8 cellular contexts compared by ENCODE assay signal in the genomic region with DNA sequence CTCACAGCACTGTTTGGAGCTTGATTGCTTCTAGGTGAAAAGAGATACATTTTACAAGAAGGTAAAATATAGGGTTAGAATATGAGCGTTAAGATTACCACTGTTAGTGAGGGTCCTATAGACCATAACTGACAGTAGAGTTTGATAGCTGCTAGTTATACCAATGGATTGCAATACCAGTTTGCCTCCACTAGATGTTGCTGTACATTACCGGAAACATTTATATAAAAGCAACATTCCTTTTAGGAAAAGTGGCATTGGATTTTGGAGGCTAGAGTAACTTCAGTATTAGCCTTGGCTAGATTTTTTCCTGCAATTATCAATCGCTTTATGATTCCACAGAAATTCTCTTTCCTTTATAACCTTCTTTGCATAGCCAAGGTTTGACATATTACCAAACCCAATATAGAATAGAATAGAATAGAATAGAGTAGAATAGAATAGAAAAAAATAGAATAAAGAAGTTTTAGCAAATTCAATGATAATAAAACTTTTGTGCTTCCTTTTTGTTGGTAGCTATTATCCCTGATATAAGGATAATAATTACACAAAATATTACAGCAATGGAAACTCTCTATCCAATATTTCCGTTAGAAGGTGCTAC.
DNase-seq lines count a peak whose midpoint lies in the region; ATAC-seq, FAIRE-seq and TF ChIP-seq lines count a peak whose summit lies in the region.

No MANE protein-coding gene starts in this region.

- no peaks in the 10 kb centered on the region for H3K36me3 Mint-ChIP-seq in stimulated activated memory B cell treated with anti-CD40 and anti-IgM and Interleukin-4, amounts not matched to agents 10 μg/mL and 1 μg/mL and 100 μg/mL, for 72 hours

- TF ChIP-seq CTCF in left ventricle myocardium inferior (IDR thresholded peaks at IDR 0.05; ENCODE audit: borderline replicate concordance) (peak; percentile 72), right atrium auricular region (IDR thresholded peaks at IDR 0.05) (peak in 1 of 2 donors; percentile 68), SU-DHL-6 (IDR thresholded peaks at IDR 0.05; ENCODE audit: insufficient read depth, low read length, poor library complexity, severe bottlenecking) (peak; percentile 67), keratinocyte (optimal IDR thresholded peaks at IDR 0.05 in 1 of 3, IDR thresholded peaks at IDR 0.05 in 1 of 3, conservative IDR thresholded peaks at IDR 0.05 in 1 of 3; ENCODE audit: extremely low read depth in 1 of 3, insufficient read depth in 2 of 3, low read length in 3 of 3) (peak in 2 of 3 experiments; percentile 55 to 68)

- H3K9ac ChIP-seq in Karpas-422 (ENCODE audit: low read length), result no peak overlapping the region
- H3K9ac ChIP-seq in SU-DHL-6 (ENCODE audit: low read length), result no peak overlapping the region
- H3K9ac ChIP-seq in keratinocyte (ENCODE audit: control insufficient read depth, extremely low read depth, insufficient read depth, low read length), result no peak overlapping the region

- H3K79me2 ChIP-seq in Karpas-422 (ENCODE audit: low read length) (no peaks in the 10 kb centered on the region), SU-DHL-6 (ENCODE audit: insufficient read depth, low read length) (no peaks in the 10 kb centered on the region), keratinocyte (ENCODE audit: control insufficient read depth, insufficient read depth, low read length) (no peaks in the 10 kb centered on the region)

- H3K4me2 ChIP-seq in Karpas-422 (ENCODE audit: low read depth, low read length, poor library complexity, severe bottlenecking) (no peak overlapping the region), SU-DHL-6 (ENCODE audit: low read depth, low read length, poor library complexity, severe bottlenecking) (no peak overlapping the region), keratinocyte (ENCODE audit: control insufficient read depth, extremely low read depth, insufficient read depth, low read depth, low read length) (no peak overlapping the region)

- intact Hi-C loops in left ventricle myocardium inferior (cut with micrococcal nuclease), result no loop called here

- no peaks in the 10 kb centered on the region for H3K27me3 Mint-ChIP-seq in stimulated activated memory B cell treated with anti-CD40 and anti-IgM and Interleukin-4, amounts not matched to agents 10 μg/mL and 1 μg/mL and 100 μg/mL, for 72 hours

- H3K9me3 ChIP-seq in left ventricle myocardium inferior (replicated peaks) (peaks cover 31% of the 10 kb centered on the region), right atrium auricular region (peaks cover 4 to 25% of the 10 kb centered on the region in 2 donors), Karpas-422 (ENCODE audit: low read length) (peaks cover 11% of the 10 kb centered on the region; the same call in 1 of the 2 replicates), SU-DHL-6 (ENCODE audit: insufficient read depth, low read length) (no peaks in the 10 kb centered on the region), keratinocyte (ENCODE audit: control insufficient read depth, low read depth, low read length) (no peaks in the 10 kb centered on the region)

- no peaks in the 10 kb centered on the region for H3K36me3 ChIP-seq in left ventricle myocardium inferior
- no peaks in the 10 kb centered on the region for H3K36me3 ChIP-seq in right atrium auricular region
- H3K36me3 ChIP-seq in Karpas-422 (ENCODE audit: insufficient read depth, low read length), result no peaks in the 10 kb centered on the region
- H3K36me3 ChIP-seq in SU-DHL-6 (ENCODE audit: low read length), result no peaks in the 10 kb centered on the region
- H3K36me3 ChIP-seq in keratinocyte (ENCODE audit: control insufficient read depth in 2 of 2, extremely low read depth in 1 of 2, insufficient read depth in 2 of 2, low read length in 2 of 2), result no peaks in the 10 kb centered on the region

- peaks cover 10% of the 10 kb centered on the region for H3K9me3 Mint-ChIP-seq in stimulated activated memory B cell treated with anti-CD40 and anti-IgM and Interleukin-4, amounts not matched to agents 10 μg/mL and 1 μg/mL and 100 μg/mL, for 72 hours

- ATAC-seq in stimulated activated memory B cell treated with anti-CD40 and anti-IgM and Interleukin-4, amounts not matched to agents 10 μg/mL and 1 μg/mL and 100 μg/mL, for 72 hours, result no peak

- H2AFZ ChIP-seq in Karpas-422 (ENCODE audit: low read length), result no peak overlapping the region
- H2AFZ ChIP-seq in SU-DHL-6 (ENCODE audit: low read depth, low read length, severe bottlenecking), result no peak overlapping the region
- no peak overlapping the region for H2AFZ ChIP-seq in keratinocyte (ENCODE audit: control insufficient read depth, low read length)

- no peak overlapping the region for H3K4me3 ChIP-seq in left ventricle myocardium inferior
- H3K4me3 ChIP-seq in right atrium auricular region, result no peak overlapping the region
- H3K4me3 ChIP-seq in Karpas-422 (ENCODE audit: low read length), result no peak overlapping the region
- no peak overlapping the region for H3K4me3 ChIP-seq in SU-DHL-6 (ENCODE audit: insufficient read depth, low read length, poor library complexity, severe bottlenecking)
- H3K4me3 ChIP-seq in keratinocyte (ENCODE audit: control insufficient read depth in 2 of 3, extremely low read depth in 1 of 3, insufficient read depth in 2 of 3, low read depth in 1 of 3, low read length in 3 of 3), result no peak overlapping the region

- FAIRE-seq in keratinocyte (lab: Jason Lieb, UNC), result peak; percentile 84

- H3K27me3 ChIP-seq in left ventricle myocardium inferior (ENCODE audit: low read depth) (no peaks in the 10 kb centered on the region), right atrium auricular region (no peaks in the 10 kb centered on the region), Karpas-422 (ENCODE audit: low read length) (no peaks in the 10 kb centered on the region), SU-DHL-6 (ENCODE audit: low read length) (no peaks in the 10 kb centered on the region), keratinocyte (ENCODE audit: control insufficient read depth, extremely low read depth, insufficient read depth, low read length) (no peaks in the 10 kb centered on the region)

- H3K9me1 ChIP-seq in keratinocyte (ENCODE audit: control insufficient read depth, extremely low read depth, insufficient read depth, low read length), result no peaks in the 10 kb centered on the region

- no peaks in the 10 kb centered on the region for H3F3A ChIP-seq in SU-DHL-6 (ENCODE audit: insufficient read depth)

- H3K4me1 Mint-ChIP-seq in stimulated activated memory B cell treated with anti-CD40 and anti-IgM and Interleukin-4, amounts not matched to agents 10 μg/mL and 1 μg/mL and 100 μg/mL, for 72 hours, result no peaks in the 10 kb centered on the region

- DNase-seq in left ventricle myocardium inferior, result no peak
- no peak for DNase-seq in right atrium auricular region (ENCODE audit: low spot score)
- peak; percentile 55 for DNase-seq in Karpas-422
- DNase-seq in keratinocyte (ENCODE audit: low read depth, low spot score), result no peak
- no peak for DNase-seq in activated effector memory CD4-positive, alpha-beta T cell treated with anti-CD3 and anti-CD28 coated beads, Interleukin-2, amount 50 U/mL, for 16 hours
- no peak for DNase-seq in GM19240 (ENCODE audit: insufficient read length, low spot score)

- H3K4me1 ChIP-seq in left ventricle myocardium inferior (no peaks in the 10 kb centered on the region), right atrium auricular region (no peaks in the 10 kb centered on the region), Karpas-422 (ENCODE audit: low read length) (no peaks in the 10 kb centered on the region), keratinocyte (ENCODE audit: control insufficient read depth, extremely low read depth, insufficient read depth, low read length) (no peaks in the 10 kb centered on the region)

- dilution Hi-C loops in keratinocyte (cut with MboI; ENCODE audit: extremely low pct_ligation_motif_present, low sequenced_read_pairs), result no loop called here

- H3K9me2 ChIP-seq in Karpas-422 (replicated peaks; ENCODE audit: insufficient read depth, low read length), result no peaks in the 10 kb centered on the region
- H3K9me2 ChIP-seq in SU-DHL-6 (replicated peaks; ENCODE audit: insufficient read depth, low read length), result no peaks in the 10 kb centered on the region

- no peak overlapping the region for H3K4me3 Mint-ChIP-seq in stimulated activated memory B cell treated with anti-CD40 and anti-IgM and Interleukin-4, amounts not matched to agents 10 μg/mL and 1 μg/mL and 100 μg/mL, for 72 hours

- no peak overlapping the region for H3K27ac Mint-ChIP-seq in stimulated activated memory B cell treated with anti-CD40 and anti-IgM and Interleukin-4, amounts not matched to agents 10 μg/mL and 1 μg/mL and 100 μg/mL, for 72 hours

- H4K20me1 ChIP-seq in Karpas-422 (ENCODE audit: insufficient read depth, low read depth, low read length) (no peaks in the 10 kb centered on the region), SU-DHL-6 (ENCODE audit: low read depth, low read length) (no peaks in the 10 kb centered on the region), keratinocyte (ENCODE audit: control insufficient read depth, extremely low read depth, insufficient read depth, low read length) (no peaks in the 10 kb centered on the region)

- H3K27ac ChIP-seq in left ventricle myocardium inferior (replicated peaks) (no peak overlapping the region), right atrium auricular region (no peak overlapping the region), Karpas-422 (ENCODE audit: low read length) (no peak overlapping the region), SU-DHL-6 (ENCODE audit: low read depth, low read length) (no peak overlapping the region), keratinocyte (ENCODE audit: control insufficient read depth, insufficient read depth, low read length) (no peak overlapping the region)
